ENCODE assay signal across 8 cellular contexts in genomic region chrX:132463411-132463810, GRCh38. TPM values are rescaled to one million over a fixed set of nuclear protein-coding genes. Genes with fewer than 3 reads are reported as not detected.
A peak's percentile ranks its signal among the peaks of the same experiment; 100 is the strongest.
DNase-seq lines count a peak whose midpoint lies in the region; ATAC-seq, FAIRE-seq and TF ChIP-seq lines count a peak whose summit lies in the region.

No MANE protein-coding gene starts in this region.

- H3K4me3 Mint-ChIP-seq in neural progenitor cell = no peak overlapping the region

- no peak overlapping the region for H3K9ac ChIP-seq in K562 (ENCODE audit: insufficient read depth in 1 of 2, low read depth in 2 of 2, low read length in 2 of 2)
- H3K9ac ChIP-seq in neural progenitor cell = no peak overlapping the region

- intact Hi-C loops in K562 (cut with micrococcal nuclease) = loop anchor here (5.0 kb wide), 2 partner anchors 171 to 621 kb away; no protein-coding TSS in a partner anchor

- ATAC-seq in K562 (no peak), HG03521 (IDR thresholded peaks at IDR 0.05; ENCODE audit: unreplicated experiment) (no peak), HG03460 (IDR thresholded peaks at IDR 0.05; ENCODE audit: unreplicated experiment) (no peak)

- H4K20me1 ChIP-seq in K562 (replicated peaks; ENCODE audit: control insufficient read depth, insufficient read depth, low read length) (no peaks in the 10 kb centered on the region), neural progenitor cell (ENCODE audit: low read depth) (no peaks in the 10 kb centered on the region)

- no peak overlapping the region for H2AFZ ChIP-seq in K562 (ENCODE audit: low read depth, low read length)
- no peak overlapping the region for H2AFZ ChIP-seq in neural progenitor cell (replicated peaks)

- peaks cover 3% of the 10 kb centered on the region for H3K36me3 Mint-ChIP-seq in neural progenitor cell

- H3K4me1 Mint-ChIP-seq in neural progenitor cell = no peaks in the 10 kb centered on the region

- TF ChIP-seq CTCF in K562 (IDR thresholded peaks at IDR 0.05 in 2 of 3, conservative IDR thresholded peaks at IDR 0.05 in 1 of 3; ENCODE audit: insufficient read depth in 2 of 3, low read depth in 1 of 3, low read length in 3 of 3) = peak; percentile 38 to 59 (median 56); a peak in 5 of 6 replicates
- peak; percentile 64 for TF ChIP-seq CTCF in neural progenitor cell (IDR thresholded peaks at IDR 0.05)

- H3K27ac Mint-ChIP-seq in neural progenitor cell = no peak overlapping the region

- FAIRE-seq in K562 (lab: Jason Lieb, UNC) = peak; percentile 15

- H3K9me3 ChIP-seq in K562 (replicated peaks; ENCODE audit: control insufficient read depth, insufficient read depth, low read depth, low read length) (no peaks in the 10 kb centered on the region), neural progenitor cell (ENCODE audit: low read depth) (peaks cover 12% of the 10 kb centered on the region)

- H3K4me1 ChIP-seq in K562 (replicated peaks in 1 of 2; ENCODE audit: control insufficient read depth in 2 of 2, insufficient read depth in 2 of 2, low read length in 2 of 2) = no peaks in the 10 kb centered on the region
- no peaks in the 10 kb centered on the region for H3K4me1 ChIP-seq in neural progenitor cell

- in situ Hi-C loops in K562 (cut with MboI) = loop anchor here (25.0 kb wide), 1 partner anchor 626 kb away; no protein-coding TSS in a partner anchor
- in situ Hi-C loops in G401 (cut with HindIII; ENCODE audit: low sequenced_read_pairs) = no loop called here

- H3K27ac ChIP-seq in K562 (ENCODE audit: extremely low read depth, low read depth, low read length) = no peak overlapping the region
- no peak overlapping the region for H3K27ac ChIP-seq in neural progenitor cell

- DNase-seq in NOMO-1 treated with DMSO at 0.1 percent for 48 hours (lab: John Stamatoyannopoulos, UW; ENCODE audit: unreplicated experiment) (peak; percentile 11), NOMO-1 (lab: John Stamatoyannopoulos, UW; ENCODE audit: unreplicated experiment in 2 of 2) (no peak), LHCN-M2 (ENCODE audit: low read depth) (peak; percentile 5), K562 (ENCODE audit: extremely low read depth in 1 of 4, low spot score in 3 of 4) (peak; percentile 17 to 45 (median 38)), neural progenitor cell (ENCODE audit: low spot score) (peak; percentile 43), G401 (ENCODE audit: low spot score) (no peak)

- CTCF ChIA-PET in K562 (lab: Yijun Ruan, JAX; ENCODE audit: low intra/inter-chr PET ratio) = no interaction called here

- H3K9me1 ChIP-seq in K562 (ENCODE audit: control insufficient read depth, insufficient read depth, low read length) = no peaks in the 10 kb centered on the region

- no TSS peak for BruUV-seq in K562 (replicated peaks; lab: Mats Ljungman, UMichigan)

- no peaks in the 10 kb centered on the region for H3K27me3 Mint-ChIP-seq in neural progenitor cell (ENCODE audit: insufficient read depth, low read depth)

- H3K4me2 ChIP-seq in K562 (ENCODE audit: insufficient read depth, low read length) (no peak overlapping the region), neural progenitor cell (no peak overlapping the region)

- H3K27me3 ChIP-seq in K562 (ENCODE audit: control insufficient read depth in 2 of 2, insufficient read depth in 2 of 2, low read length in 2 of 2) (no peaks in the 10 kb centered on the region), neural progenitor cell (no peaks in the 10 kb centered on the region)

- TF ChIP-seq POLR2A in K562 (conservative IDR thresholded peaks at IDR 0.05) = no peak

- H3K4me3 ChIP-seq in K562 = no peak overlapping the region
- no peak overlapping the region for H3K4me3 ChIP-seq in neural progenitor cell

- TF ChIP-seq RAD21 in K562 (CRISPR knock-in tag; conservative IDR thresholded peaks at IDR 0.05 in 1 of 2, IDR thresholded peaks at IDR 0.05 in 1 of 2) = peak; percentile 35 to 49

- 14% methylated on average over 5 of the region's 8 CpGs for WGBS in K562 (ENCODE audit: insufficient coverage, low coverage, missing lambda C conversion rate)

- peaks cover 6% of the 10 kb centered on the region for H3K9me3 Mint-ChIP-seq in neural progenitor cell

- no peaks in the 10 kb centered on the region for H3F3A ChIP-seq in neural progenitor cell (ENCODE audit: low read depth)

- POLR2A ChIA-PET in K562 (lab: Yijun Ruan, JAX) = no interaction called here

- no peak for TF ChIP-seq EP300 in K562 (IDR thresholded peaks at IDR 0.05; ENCODE audit: low read length)

- H3K79me2 ChIP-seq in K562 (ENCODE audit: control insufficient read depth, insufficient read depth, low read length) (no peaks in the 10 kb centered on the region), neural progenitor cell (ENCODE audit: low read depth) (no peaks in the 10 kb centered on the region)

- H3K36me3 ChIP-seq in K562 (ENCODE audit: control insufficient read depth, insufficient read depth, low read length) (no peaks in the 10 kb centered on the region), neural progenitor cell (no peaks in the 10 kb centered on the region)

TF ChIP-seq in K562, 482 proteins besides CTCF, POLR2A, EP300 and RAD21:
- TF ChIP-seq SMC3 (conservative IDR thresholded peaks at IDR 0.05; ENCODE audit: insufficient read depth, low read depth, low read length) = 0 out of 2 replicates have a peak, but pooled peaks have one; percentile 8
- no peak for TF ChIP-seq USF1 (CRISPR knock-in tag; IDR thresholded peaks at IDR 0.05)
- no peak for TF ChIP-seq ZNF766 (CRISPR knock-in tag; conservative IDR thresholded peaks at IDR 0.05)
- no peak for TF ChIP-seq ETV5 (CRISPR knock-in tag; IDR thresholded peaks at IDR 0.05; ENCODE audit: low read depth)
- no peak for TF ChIP-seq NKRF (IDR thresholded peaks at IDR 0.05; ENCODE audit: borderline replicate concordance)
- no peak for TF ChIP-seq HSF4 (CRISPR knock-in tag; IDR thresholded peaks at IDR 0.05; ENCODE audit: borderline replicate concordance)
- no peak for TF ChIP-seq CBX3 (IDR thresholded peaks at IDR 0.05; ENCODE audit: borderline replicate concordance in 1 of 2, low read length in 2 of 2)
- no peak for TF ChIP-seq POLR2AphosphoS2 (IDR thresholded peaks at IDR 0.05; ENCODE audit: low read length)

RNA-seq across cellular contexts. Expression of gene MBNL3, which starts 25.4 kb away (rescaled TPM):
- total RNA-seq in LHCN-M2 (2014; rRNA removed) = 3.2 and 3.9 TPM in 2 replicates
- polyA plus RNA-seq in LHCN-M2 (2012) = 0.29 TPM
- not detected in 2 replicates for total RNA-seq in K562 (2011; cell fraction: chromatin; rRNA removed; ENCODE audit: low replicate concordance)
- total RNA-seq in K562 (2011; cell fraction: nucleolus; rRNA removed) = not detected in 2 replicates
- total RNA-seq in K562 (2011; cell fraction: nucleoplasm; rRNA removed) = not detected in 2 replicates
- total RNA-seq in K562 (2014; rRNA removed) = under 0.01 and 0.08 TPM in 2 replicates
- total RNA-seq in K562 (2014; rRNA removed; fragmentation: Illumina TruSeq; extraction: Trizol) = 0.25 and 0.41 TPM in 2 replicates
- total RNA-seq in K562 (2015; rRNA removed; fragmentation: Illumina TruSeq; extraction: Trizol) = 0.25 and 0.26 TPM in 2 replicates
- 0.24 and 0.63 TPM in 2 replicates for total RNA-seq in K562 (2021)
- 0.13 and 0.26 TPM in 2 replicates for polyA plus RNA-seq in K562 (2011; rRNA removed)
- 0.21 TPM in 1 of 2 replicates, not detected in the other for polyA plus RNA-seq in K562 (2011; cell fraction: cytosol; rRNA removed)
- 0.04 and 0.18 TPM in 2 replicates for polyA plus RNA-seq in K562 (2011; cell fraction: nucleus; rRNA removed)
- polyA plus RNA-seq in K562 (2012) = 0.23 and 0.97 TPM in 2 replicates
- polyA plus RNA-seq in K562 (2014; fragmentation: Illumina TruSeq; extraction: Trizol) = 0.16 and 0.29 TPM in 2 replicates
- under 1 TPM; 0.01 to 0.24 TPM for polyA plus RNA-seq in K562 (2014; fragmentation: Nextera tagmentation; extraction: Ambion mirVana)
- polyA plus RNA-seq in K562 (2014; rRNA removed) = 0.03 and 0.05 TPM in 2 replicates
- 0.28 and 0.48 TPM in 2 replicates for polyA minus RNA-seq in K562 (2011; rRNA and poly(A)+ RNA removed)
- 4.2 and 5.1 TPM in 2 replicates for polyA minus RNA-seq in K562 (2011; cell fraction: cytosol; rRNA and poly(A)+ RNA removed)
- 0.22 and 0.40 TPM in 2 replicates for polyA minus RNA-seq in K562 (2011; cell fraction: nucleus; rRNA and poly(A)+ RNA removed)
- 2.4 and 3.4 TPM in 2 replicates for total RNA-seq in neural progenitor cell (ENCODE audit: low replicate concordance)
- 0.06 and 0.27 TPM in 2 replicates for total RNA-seq in G401 (2014; rRNA removed; shearing (Covaris generic))

Comparison
In these comparisons a context has a peak if more than half of its experiments do, and no peak if none do; other contexts are left out.
1. DNase-seq: peak in NOMO-1 treated with DMSO at 0.1 percent for 48 hours (single experiment), LHCN-M2 (single experiment), K562 (4 of 4) and neural progenitor cell (single experiment); none in NOMO-1 (0 of 2) and G401 (single experiment).